In the genomic region with DNA sequence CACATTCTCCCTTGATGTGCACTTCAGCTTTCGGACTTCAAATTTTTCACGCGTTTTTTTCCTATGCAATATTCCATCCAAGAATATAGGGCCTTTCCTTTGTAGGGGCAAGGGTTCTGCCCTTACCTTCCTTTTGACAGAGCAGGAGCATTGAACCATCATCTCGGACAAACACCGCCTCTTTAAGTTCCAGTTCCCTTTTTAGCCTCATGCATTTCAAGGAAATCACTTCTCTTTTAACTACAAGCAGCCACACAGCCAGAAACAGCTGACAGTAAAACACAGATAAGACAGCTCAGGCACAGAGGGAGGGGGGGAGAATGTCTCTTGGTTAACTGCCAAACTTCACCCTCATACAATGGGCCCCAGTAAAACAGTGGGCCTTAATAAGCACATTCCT, we compare ENCODE assay signal across 14 cellular contexts.
DNase-seq lines count a peak whose midpoint lies in the region; ATAC-seq and TF ChIP-seq lines count a peak whose summit lies in the region.
"Had no signal": no experiment of that assay in that cellular context is flagged by ENCODE, and none has a peak within 500 bp of the region (broad histone marks: within the 10 kb centered on the region; RNA-seq: fewer than 3 reads in every experiment).

No MANE protein-coding gene starts in this region.

- H3K27me3 ChIP-seq in A673 (replicated peaks; ENCODE audit: insufficient read depth, low read depth, low read length, poor library complexity) (no peaks in the 10 kb centered on the region), SJCRH30 (no peaks in the 10 kb centered on the region)

- no peaks in the 10 kb centered on the region for H3K4me1 ChIP-seq in A673 (ENCODE audit: insufficient read depth, low read length, poor library complexity, severe bottlenecking)
- H3K4me1 ChIP-seq in SJCRH30 = peaks cover 3% of the 10 kb centered on the region; the same call in 1 of the 2 replicates

- DNase-seq in A673 (ENCODE audit: low spot score) (peak; percentile 10), SJCRH30 (peak; percentile 8 to 28), ACHN (no peak), foreskin melanocyte (no peak)
- DNase-seq in stimulated activated naive CD4-positive, alpha-beta T cell (lab: John Stamatoyannopoulos, UW) = no peak
- no peak for DNase-seq in activated CD4-positive, alpha-beta memory T cell treated with anti-CD3 and anti-CD28 coated beads, Interleukin-2, amount 10 ng/mL, durations not matched to agents 7 days and 5 days
- DNase-seq: DMS79, NCI-H1092 treated with DMSO at 0.1 percent for 48 hours, NCI-H1694 treated with DMSO at 0.1 percent for 48 hours, SHP77, SW 1271 had no signal

- H3K9me3 ChIP-seq in A673 (ENCODE audit: low read depth, low read length, poor library complexity, severe bottlenecking) (no peaks in the 10 kb centered on the region), SJCRH30 (replicated peaks) (no peaks in the 10 kb centered on the region)

- peak; percentile 60 for ATAC-seq in HG02610 (IDR thresholded peaks at IDR 0.05; ENCODE audit: unreplicated experiment)

- TF ChIP-seq CTCF in A673 (conservative IDR thresholded peaks at IDR 0.05; ENCODE audit: low read depth, low read length) (no peak), brain (conservative IDR thresholded peaks at IDR 0.05) (no peak)

- H3K4me3 Mint-ChIP-seq in brain = no peak overlapping the region
- no peak overlapping the region for H3K4me3 Mint-ChIP-seq in activated CD4-positive, alpha-beta memory T cell treated with anti-CD3 and anti-CD28 coated beads, Interleukin-2, amount 10 ng/mL, durations not matched to agents 7 days and 5 days
- H3K4me3 Mint-ChIP-seq: IgD-negative memory B cell had no signal

- no peak overlapping the region for H3K27ac ChIP-seq in A673 (ENCODE audit: low read depth, low read length, poor library complexity, severe bottlenecking)
- no peak overlapping the region for H3K27ac ChIP-seq in SJCRH30

- BruUV-seq in A673 (replicated peaks; lab: Mats Ljungman, UMichigan) = no TSS peak

- H3K36me3 Mint-ChIP-seq in brain = no peaks in the 10 kb centered on the region
- no peaks in the 10 kb centered on the region for H3K36me3 Mint-ChIP-seq in activated CD4-positive, alpha-beta memory T cell treated with anti-CD3 and anti-CD28 coated beads, Interleukin-2, amount 10 ng/mL, durations not matched to agents 7 days and 5 days (ENCODE audit: low read depth)
- H3K36me3 Mint-ChIP-seq: IgD-negative memory B cell had no signal

- intact Hi-C loops in A673 (cut with micrococcal nuclease; ENCODE audit: unreplicated experiment) = no loop called here

- peaks cover 3% of the 10 kb centered on the region for H3K27me3 Mint-ChIP-seq in brain
- no peaks in the 10 kb centered on the region for H3K27me3 Mint-ChIP-seq in activated CD4-positive, alpha-beta memory T cell treated with anti-CD3 and anti-CD28 coated beads, Interleukin-2, amount 10 ng/mL, durations not matched to agents 7 days and 5 days
- H3K27me3 Mint-ChIP-seq: IgD-negative memory B cell had no signal

- H3K36me3 ChIP-seq in A673 (ENCODE audit: insufficient read depth, low read length, poor library complexity, severe bottlenecking) (no peaks in the 10 kb centered on the region), SJCRH30 (no peaks in the 10 kb centered on the region)

- H3K4me1 Mint-ChIP-seq in brain = peaks cover 11% of the 10 kb centered on the region
- H3K4me1 Mint-ChIP-seq in activated CD4-positive, alpha-beta memory T cell treated with anti-CD3 and anti-CD28 coated beads, Interleukin-2, amount 10 ng/mL, durations not matched to agents 7 days and 5 days = no peaks in the 10 kb centered on the region
- H3K4me1 Mint-ChIP-seq: IgD-negative memory B cell had no signal

- H3K4me3 ChIP-seq in A673 (ENCODE audit: low read depth, low read length, poor library complexity, severe bottlenecking) (no peak overlapping the region), SJCRH30 (no peak overlapping the region)

- CTCF ChIA-PET in A673 (lab: Charles Lee) = no interaction called here
- CTCF ChIA-PET in activated CD4-positive, alpha-beta memory T cell treated with anti-CD3 and anti-CD28 coated beads, Interleukin-2, amount 10 ng/mL, durations not matched to agents 7 days and 5 days (lab: Charles Lee) = no interaction called here

- POLR2A ChIA-PET in A673 (lab: Charles Lee; ENCODE audit: low non-redundant PET) = no interaction called here
- POLR2A ChIA-PET in activated CD4-positive, alpha-beta memory T cell treated with anti-CD3 and anti-CD28 coated beads, Interleukin-2, amount 10 ng/mL, durations not matched to agents 7 days and 5 days (lab: Charles Lee) = no interaction called here

- peak overlapping the region in 4 of 5 experiments; percentile 19 to 74 (median 67) for H3K27ac Mint-ChIP-seq in brain
- no peak overlapping the region for H3K27ac Mint-ChIP-seq in activated CD4-positive, alpha-beta memory T cell treated with anti-CD3 and anti-CD28 coated beads, Interleukin-2, amount 10 ng/mL, durations not matched to agents 7 days and 5 days

- H3K9me3 Mint-ChIP-seq in brain = peaks cover 5 to 19% (median 9%) of the 10 kb centered on the region in 5 experiments
- peaks cover 10% of the 10 kb centered on the region for H3K9me3 Mint-ChIP-seq in activated CD4-positive, alpha-beta memory T cell treated with anti-CD3 and anti-CD28 coated beads, Interleukin-2, amount 10 ng/mL, durations not matched to agents 7 days and 5 days

- in situ Hi-C loops in ACHN (cut with HindIII; ENCODE audit: low pct_ligation_motif_present, low pct_unique_long_range_greater_than_20kb, low sequenced_read_pairs) = no loop called here

Comparison
In these comparisons a context has a peak if more than half of its experiments do, and no peak if none do; other contexts are left out.
1. DNase-seq: peak in A673 (single experiment) and SJCRH30 (2 of 2); none in stimulated activated naive CD4-positive, alpha-beta T cell (0 of 6), activated CD4-positive, alpha-beta memory T cell treated with anti-CD3 and anti-CD28 coated beads, Interleukin-2, amount 10 ng/mL, durations not matched to agents 7 days and 5 days (single experiment), ACHN (single experiment) and foreskin melanocyte (single experiment).